ENCODE assay signal across 1 cellular context in the genomic region with DNA sequence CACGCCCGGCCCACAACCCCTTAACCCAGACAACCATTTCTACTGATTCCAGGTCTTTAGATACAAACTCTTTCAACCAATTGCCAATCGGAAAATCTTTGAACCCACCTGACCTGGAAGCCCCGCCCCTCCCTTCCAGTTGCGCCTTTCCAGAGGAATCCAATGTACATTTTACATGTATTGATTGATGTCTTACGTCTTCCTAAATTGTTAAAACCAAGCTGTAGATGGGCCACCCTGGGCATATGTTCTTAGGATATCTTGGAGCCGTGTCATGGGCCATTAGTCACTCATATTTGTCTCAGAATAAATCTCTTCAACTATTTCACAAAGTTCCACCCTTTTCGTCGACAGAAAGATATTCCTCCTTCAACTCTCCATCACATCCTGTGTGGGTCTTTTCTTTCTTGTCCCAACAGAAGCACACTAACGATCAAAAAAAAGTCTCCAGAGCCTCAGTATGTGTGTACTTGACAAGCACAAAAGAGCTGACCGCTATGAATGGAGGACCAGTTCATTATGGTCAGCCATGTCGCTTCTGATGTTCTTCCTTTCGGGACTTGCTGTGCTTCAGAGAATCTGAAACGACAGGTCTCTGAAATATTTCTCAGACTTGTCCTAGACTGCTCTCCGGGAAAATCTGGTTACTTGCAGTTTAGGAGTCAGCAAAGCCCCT.
TF ChIP-seq lines count a peak whose summit lies in the region.

No MANE protein-coding gene starts in this region.

TF ChIP-seq in IMR-90, 13 proteins besides CTCF, POLR2A, EP300 and RAD21:
- TF ChIP-seq BHLHE40 (IDR thresholded peaks at IDR 0.05; ENCODE audit: low read depth, low read length) (no peak), RFX5 (IDR thresholded peaks at IDR 0.05; ENCODE audit: low read depth, low read length) (no peak), ELK1 (IDR thresholded peaks at IDR 0.05; ENCODE audit: borderline replicate concordance, low read depth, low read length) (no peak), USF2 (IDR thresholded peaks at IDR 0.05; ENCODE audit: low read depth, low read length) (no peak), SMC3 (IDR thresholded peaks at IDR 0.05; ENCODE audit: low read depth, low read length) (no peak), CEBPB (IDR thresholded peaks at IDR 0.05; ENCODE audit: low read depth, low read length) (no peak), CHD1 (IDR thresholded peaks at IDR 0.05; ENCODE audit: low read depth, low read length) (no peak), RCOR1 (IDR thresholded peaks at IDR 0.05; ENCODE audit: insufficient replicate concordance, low read length) (no peak), MAZ (IDR thresholded peaks at IDR 0.05; ENCODE audit: borderline replicate concordance, low read depth, low read length) (no peak)
